ENCODE assay signal across 1 cellular context in genomic region chr11:65425971-65426838, GRCh38.
A peak's percentile ranks its signal among the peaks of the same experiment; 100 is the strongest.
TF ChIP-seq lines count a peak whose summit lies in the region.

No MANE protein-coding gene starts in this region.

TF ChIP-seq in K562, 482 proteins besides CTCF, POLR2A, EP300 and RAD21 (continued from another document and continues in another):
- TF ChIP-seq NRF1 (conservative IDR thresholded peaks at IDR 0.05 in 1 of 2, IDR thresholded peaks at IDR 0.05 in 1 of 2), result peak in 1 of 2 experiments; percentile 9; a peak in 1 of 4 replicates
- TF ChIP-seq ASH1L (IDR thresholded peaks at IDR 0.05; ENCODE audit: borderline replicate concordance, low read depth, partially characterized antibody), result no peak
- 0 out of 2 replicates have a peak, but pooled peaks have one; percentile 5 for TF ChIP-seq GTF2E2 (tag; IDR thresholded peaks at IDR 0.05)
- TF ChIP-seq, protein P1, sequence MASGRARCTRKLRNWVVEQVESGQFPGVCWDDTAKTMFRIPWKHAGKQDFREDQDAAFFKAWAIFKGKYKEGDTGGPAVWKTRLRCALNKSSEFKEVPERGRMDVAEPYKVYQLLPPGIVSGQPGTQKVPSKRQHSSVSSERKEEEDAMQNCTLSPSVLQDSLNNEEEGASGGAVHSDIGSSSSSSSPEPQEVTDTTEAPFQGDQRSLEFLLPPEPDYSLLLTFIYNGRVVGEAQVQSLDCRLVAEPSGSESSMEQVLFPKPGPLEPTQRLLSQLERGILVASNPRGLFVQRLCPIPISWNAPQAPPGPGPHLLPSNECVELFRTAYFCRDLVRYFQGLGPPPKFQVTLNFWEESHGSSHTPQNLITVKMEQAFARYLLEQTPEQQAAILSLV (tag; IDR thresholded peaks at IDR 0.05), result 0 out of 2 replicates have a peak, but pooled peaks have one; percentile 47
- TF ChIP-seq PRPF4 (IDR thresholded peaks at IDR 0.05; ENCODE audit: insufficient read depth, low read depth, low read length, poor library complexity, severe bottlenecking), result peak; percentile 18
- TF ChIP-seq SIRT6 (IDR thresholded peaks at IDR 0.05; ENCODE audit: low read depth, low read length), result peak; percentile 94
- no peak for TF ChIP-seq XRCC4 (IDR thresholded peaks at IDR 0.05; ENCODE audit: extremely low read depth, insufficient read depth, insufficient read length)
- TF ChIP-seq ZNF696 (CRISPR knock-in tag; conservative IDR thresholded peaks at IDR 0.05), result 0 out of 2 replicates have a peak, but pooled peaks have one; percentile 7
- peak; percentile 86 for TF ChIP-seq POLR2B (IDR thresholded peaks at IDR 0.05; ENCODE audit: low read depth, partially characterized antibody)
- no peak for TF ChIP-seq BRF1 (IDR thresholded peaks at IDR 0.05; ENCODE audit: borderline replicate concordance, extremely low read depth, insufficient read length)
- TF ChIP-seq ZBTB33 (CRISPR knock-in tag; IDR thresholded peaks at IDR 0.05), result peak; percentile 34
- no peak for TF ChIP-seq FUS (optimal IDR thresholded peaks at IDR 0.05; ENCODE audit: low read depth, low read length)
- 0 out of 2 replicates have a peak, but pooled peaks have one; percentile 13 for TF ChIP-seq ELK3 (CRISPR knock-in tag; IDR thresholded peaks at IDR 0.05)
- TF ChIP-seq RBFOX2 (IDR thresholded peaks at IDR 0.05; ENCODE audit: low read depth, low read length), result peak; percentile 76
- TF ChIP-seq MYC (IDR thresholded peaks at IDR 0.05; ENCODE audit: low read depth, low read length), result no peak
- TF ChIP-seq MYC (CRISPR knock-in tag; IDR thresholded peaks at IDR 0.05; ENCODE audit: borderline replicate concordance, low read depth), result 0 out of 2 replicates have a peak, but pooled peaks have one; percentile 20
- TF ChIP-seq, protein P2, sequence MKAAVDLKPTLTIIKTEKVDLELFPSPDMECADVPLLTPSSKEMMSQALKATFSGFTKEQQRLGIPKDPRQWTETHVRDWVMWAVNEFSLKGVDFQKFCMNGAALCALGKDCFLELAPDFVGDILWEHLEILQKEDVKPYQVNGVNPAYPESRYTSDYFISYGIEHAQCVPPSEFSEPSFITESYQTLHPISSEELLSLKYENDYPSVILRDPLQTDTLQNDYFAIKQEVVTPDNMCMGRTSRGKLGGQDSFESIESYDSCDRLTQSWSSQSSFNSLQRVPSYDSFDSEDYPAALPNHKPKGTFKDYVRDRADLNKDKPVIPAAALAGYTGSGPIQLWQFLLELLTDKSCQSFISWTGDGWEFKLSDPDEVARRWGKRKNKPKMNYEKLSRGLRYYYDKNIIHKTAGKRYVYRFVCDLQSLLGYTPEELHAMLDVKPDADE (conservative IDR thresholded peaks at IDR 0.05; ENCODE audit: control insufficient read depth, low read depth, low read length), result 0 out of 2 replicates have a peak, but pooled peaks have one; percentile 27
- peak; percentile 56 for TF ChIP-seq THRAP3 (IDR thresholded peaks at IDR 0.05; ENCODE audit: borderline replicate concordance)
- TF ChIP-seq YBX1 (IDR thresholded peaks at IDR 0.05), result no peak
- TF ChIP-seq, protein P3, sequence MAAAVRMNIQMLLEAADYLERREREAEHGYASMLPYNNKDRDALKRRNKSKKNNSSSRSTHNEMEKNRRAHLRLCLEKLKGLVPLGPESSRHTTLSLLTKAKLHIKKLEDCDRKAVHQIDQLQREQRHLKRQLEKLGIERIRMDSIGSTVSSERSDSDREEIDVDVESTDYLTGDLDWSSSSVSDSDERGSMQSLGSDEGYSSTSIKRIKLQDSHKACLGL (CRISPR knock-in tag; IDR thresholded peaks at IDR 0.05; ENCODE audit: borderline replicate concordance, poor library complexity, severe bottlenecking), result no peak
- TF ChIP-seq KLF10 (CRISPR knock-in tag; IDR thresholded peaks at IDR 0.05), result no peak
- TF ChIP-seq, protein P4, sequence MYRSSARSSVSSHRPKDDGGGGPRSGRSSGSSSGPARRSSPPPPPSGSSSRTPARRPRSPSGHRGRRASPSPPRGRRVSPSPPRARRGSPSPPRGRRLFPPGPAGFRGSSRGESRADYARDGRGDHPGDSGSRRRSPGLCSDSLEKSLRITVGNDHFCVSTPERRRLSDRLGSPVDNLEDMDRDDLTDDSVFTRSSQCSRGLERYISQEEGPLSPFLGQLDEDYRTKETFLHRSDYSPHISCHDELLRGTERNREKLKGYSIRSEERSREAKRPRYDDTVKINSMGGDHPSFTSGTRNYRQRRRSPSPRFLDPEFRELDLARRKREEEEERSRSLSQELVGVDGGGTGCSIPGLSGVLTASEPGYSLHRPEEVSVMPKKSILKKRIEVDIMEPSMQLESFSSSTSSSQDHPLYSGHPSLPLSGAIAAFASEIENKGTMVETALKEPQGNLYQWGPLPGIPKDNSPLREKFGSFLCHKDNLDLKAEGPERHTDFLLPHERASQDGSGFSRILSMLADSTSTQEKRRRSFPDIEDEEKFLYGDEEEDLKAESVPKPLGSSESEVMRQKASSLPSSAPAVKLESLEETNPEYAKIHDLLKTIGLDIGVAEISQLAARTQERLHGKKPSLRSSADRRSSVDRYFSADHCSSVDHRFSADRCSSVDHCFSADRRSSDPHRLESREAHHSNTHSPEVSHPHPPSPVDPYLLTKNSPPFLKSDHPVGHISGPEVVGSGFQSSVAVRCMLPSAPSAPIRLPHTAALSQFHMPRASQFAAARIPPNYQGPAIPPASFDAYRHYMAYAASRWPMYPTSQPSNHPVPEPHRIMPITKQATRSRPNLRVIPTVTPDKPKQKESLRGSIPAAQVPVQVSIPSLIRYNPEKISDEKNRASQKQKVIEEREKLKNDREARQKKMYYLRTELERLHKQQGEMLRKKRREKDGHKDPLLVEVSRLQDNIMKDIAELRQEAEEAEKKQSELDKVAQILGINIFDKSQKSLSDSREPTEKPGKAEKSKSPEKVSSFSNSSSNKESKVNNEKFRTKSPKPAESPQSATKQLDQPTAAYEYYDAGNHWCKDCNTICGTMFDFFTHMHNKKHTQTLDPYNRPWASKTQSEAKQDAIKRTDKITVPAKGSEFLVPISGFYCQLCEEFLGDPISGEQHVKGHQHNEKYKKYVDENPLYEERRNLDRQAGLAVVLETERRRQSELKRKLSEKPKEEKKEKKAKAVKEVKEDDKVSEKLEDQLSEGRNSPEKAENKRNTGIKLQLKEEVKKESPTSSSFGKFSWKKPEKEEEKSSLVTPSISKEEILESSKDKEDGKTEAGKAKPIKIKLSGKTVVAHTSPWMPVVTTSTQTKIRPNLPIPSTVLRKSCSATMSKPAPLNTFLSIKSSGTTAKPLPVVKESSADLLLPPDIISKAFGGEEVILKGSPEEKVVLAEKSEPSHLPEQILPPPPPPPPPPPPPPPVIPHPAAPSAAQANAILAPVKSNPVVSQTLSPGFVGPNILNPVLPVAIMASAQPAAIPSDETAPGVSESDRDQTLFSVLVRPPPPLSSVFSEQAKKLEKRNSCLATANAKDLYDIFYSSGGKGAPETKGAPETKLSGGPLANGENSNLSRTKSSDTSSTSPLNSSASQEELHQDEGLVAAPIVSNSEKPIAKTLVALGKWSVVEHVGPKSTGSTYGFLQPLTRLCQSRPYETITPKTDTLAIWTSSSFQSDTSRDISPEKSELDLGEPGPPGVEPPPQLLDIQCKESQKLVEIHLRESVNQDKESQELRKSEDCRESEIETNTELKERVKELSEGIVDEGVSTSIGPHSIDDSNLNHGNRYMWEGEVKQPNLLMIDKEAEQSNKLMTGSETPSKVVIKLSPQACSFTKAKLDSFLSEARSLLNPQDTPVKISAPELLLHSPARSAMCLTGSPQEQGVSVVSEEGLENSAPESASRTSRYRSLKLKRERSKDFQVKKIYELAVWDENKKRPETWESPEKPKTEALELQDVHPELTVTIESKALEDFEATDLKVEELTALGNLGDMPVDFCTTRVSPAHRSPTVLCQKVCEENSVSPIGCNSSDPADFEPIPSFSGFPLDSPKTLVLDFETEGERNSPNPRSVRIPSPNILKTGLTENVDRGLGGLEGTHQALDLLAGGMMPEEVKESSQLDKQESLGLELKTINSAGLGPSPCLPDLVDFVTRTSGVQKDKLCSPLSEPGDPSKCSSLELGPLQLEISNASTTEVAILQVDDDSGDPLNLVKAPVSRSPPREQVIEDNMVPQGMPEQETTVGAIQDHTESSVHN (IDR thresholded peaks at IDR 0.05; ENCODE audit: borderline replicate concordance in 1 of 2, low read depth in 1 of 2), result peak in 1 of 2 experiments; percentile 73; a peak in 2 of 4 replicates
- no peak for TF ChIP-seq RERE (CRISPR knock-in tag; IDR thresholded peaks at IDR 0.05; ENCODE audit: borderline replicate concordance)
- TF ChIP-seq CHD2 (IDR thresholded peaks at IDR 0.05; ENCODE audit: low read depth, low read length), result peak; percentile 4; the same call in 1 of the 2 replicates
- no peak for TF ChIP-seq MCM7 (IDR thresholded peaks at IDR 0.05)
- TF ChIP-seq BRD4 (IDR thresholded peaks at IDR 0.05), result peak; percentile 1; the same call in 1 of the 2 replicates
- TF ChIP-seq KHSRP (IDR thresholded peaks at IDR 0.05), result peak; percentile 73
- peak in 1 of 3 experiments; percentile 43 for TF ChIP-seq YY1 (IDR thresholded peaks at IDR 0.05; ENCODE audit: borderline replicate concordance in 1 of 3, control insufficient read depth in 1 of 3, extremely low read depth in 1 of 3, insufficient read depth in 3 of 3, insufficient read length in 1 of 3, insufficient replicate concordance in 2 of 3, low read depth in 1 of 3, low read length in 2 of 3)
- TF ChIP-seq HMGN3 (IDR thresholded peaks at IDR 0.05; ENCODE audit: borderline replicate concordance, extremely low read depth, insufficient read length, low read depth, low read length), result no peak
- TF ChIP-seq POLR2G (IDR thresholded peaks at IDR 0.05; ENCODE audit: low read depth, low read length), result peak; percentile 58; the same call in 1 of the 2 replicates
- TF ChIP-seq, protein P5, sequence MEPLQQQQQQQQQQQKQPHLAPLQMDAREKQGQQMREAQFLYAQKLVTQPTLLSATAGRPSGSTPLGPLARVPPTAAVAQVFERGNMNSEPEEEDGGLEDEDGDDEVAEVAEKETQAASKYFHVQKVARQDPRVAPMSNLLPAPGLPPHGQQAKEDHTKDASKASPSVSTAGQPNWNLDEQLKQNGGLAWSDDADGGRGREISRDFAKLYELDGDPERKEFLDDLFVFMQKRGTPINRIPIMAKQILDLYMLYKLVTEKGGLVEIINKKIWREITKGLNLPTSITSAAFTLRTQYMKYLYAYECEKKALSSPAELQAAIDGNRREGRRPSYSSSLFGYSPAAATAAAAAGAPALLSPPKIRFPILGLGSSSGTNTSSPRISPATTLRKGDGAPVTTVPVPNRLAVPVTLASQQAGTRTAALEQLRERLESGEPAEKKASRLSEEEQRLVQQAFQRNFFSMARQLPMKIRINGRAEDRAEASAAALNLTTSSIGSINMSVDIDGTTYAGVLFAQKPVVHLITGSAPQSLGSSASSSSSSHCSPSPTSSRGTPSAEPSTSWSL (CRISPR knock-in tag; IDR thresholded peaks at IDR 0.05; ENCODE audit: borderline replicate concordance), result no peak
- no peak for TF ChIP-seq MECOM (CRISPR knock-in tag; IDR thresholded peaks at IDR 0.05)
